1 cellular context compared by ENCODE assay signal in the genomic region with DNA sequence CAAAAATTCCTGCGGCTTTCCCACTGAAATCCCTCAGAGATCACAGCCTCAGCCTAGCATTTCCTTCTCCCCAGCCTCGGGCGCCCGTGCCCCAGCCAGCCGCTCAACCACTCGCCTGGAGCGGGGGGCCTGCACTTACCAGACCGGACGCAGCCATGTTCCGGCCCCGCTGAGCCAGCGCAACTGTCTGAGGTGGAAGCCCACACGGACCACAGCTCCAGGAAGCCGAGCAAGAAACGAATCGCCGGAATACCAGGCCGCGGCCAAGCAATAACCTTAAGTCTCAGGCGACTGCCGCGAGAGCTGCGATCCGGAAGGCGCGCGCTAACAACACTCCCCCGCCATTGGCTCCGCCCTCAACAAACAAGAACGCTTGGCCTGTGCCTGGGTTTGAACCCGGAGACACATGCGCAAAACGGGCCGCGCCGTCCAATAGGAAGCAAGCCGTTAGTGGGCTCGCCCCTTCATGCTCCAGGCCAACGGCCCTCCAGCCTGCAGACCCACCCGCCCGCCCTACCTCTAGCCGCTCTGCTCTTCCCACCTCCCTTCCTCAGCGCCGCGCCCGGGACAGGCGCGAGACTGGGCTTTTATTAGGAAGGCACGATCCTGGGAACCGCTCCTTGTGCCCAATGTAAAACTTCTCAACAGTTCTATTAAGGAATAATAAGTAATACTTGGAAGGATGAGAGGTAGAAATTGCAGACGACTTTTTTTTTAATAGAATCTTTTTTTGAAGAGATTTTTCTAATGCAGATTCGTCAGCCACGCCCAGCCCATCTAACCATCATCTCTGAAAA.
TF ChIP-seq lines count a peak whose summit lies in the region.

A gene with protein sequence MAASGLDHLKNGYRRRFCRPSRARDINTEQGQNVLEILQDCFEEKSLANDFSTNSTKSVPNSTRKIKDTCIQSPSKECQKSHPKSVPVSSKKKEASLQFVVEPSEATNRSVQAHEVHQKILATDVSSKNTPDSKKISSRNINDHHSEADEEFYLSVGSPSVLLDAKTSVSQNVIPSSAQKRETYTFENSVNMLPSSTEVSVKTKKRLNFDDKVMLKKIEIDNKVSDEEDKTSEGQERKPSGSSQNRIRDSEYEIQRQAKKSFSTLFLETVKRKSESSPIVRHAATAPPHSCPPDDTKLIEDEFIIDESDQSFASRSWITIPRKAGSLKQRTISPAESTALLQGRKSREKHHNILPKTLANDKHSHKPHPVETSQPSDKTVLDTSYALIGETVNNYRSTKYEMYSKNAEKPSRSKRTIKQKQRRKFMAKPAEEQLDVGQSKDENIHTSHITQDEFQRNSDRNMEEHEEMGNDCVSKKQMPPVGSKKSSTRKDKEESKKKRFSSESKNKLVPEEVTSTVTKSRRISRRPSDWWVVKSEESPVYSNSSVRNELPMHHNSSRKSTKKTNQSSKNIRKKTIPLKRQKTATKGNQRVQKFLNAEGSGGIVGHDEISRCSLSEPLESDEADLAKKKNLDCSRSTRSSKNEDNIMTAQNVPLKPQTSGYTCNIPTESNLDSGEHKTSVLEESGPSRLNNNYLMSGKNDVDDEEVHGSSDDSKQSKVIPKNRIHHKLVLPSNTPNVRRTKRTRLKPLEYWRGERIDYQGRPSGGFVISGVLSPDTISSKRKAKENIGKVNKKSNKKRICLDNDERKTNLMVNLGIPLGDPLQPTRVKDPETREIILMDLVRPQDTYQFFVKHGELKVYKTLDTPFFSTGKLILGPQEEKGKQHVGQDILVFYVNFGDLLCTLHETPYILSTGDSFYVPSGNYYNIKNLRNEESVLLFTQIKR (minus strand): TSS at position 305 of the 797 bp plus-strand sequence. CDS start 148 bp downstream, at position 157.

TF ChIP-seq in K562, 482 proteins besides CTCF, POLR2A, EP300 and RAD21 (continued from another document and continues in another):
- TF ChIP-seq, protein P1, sequence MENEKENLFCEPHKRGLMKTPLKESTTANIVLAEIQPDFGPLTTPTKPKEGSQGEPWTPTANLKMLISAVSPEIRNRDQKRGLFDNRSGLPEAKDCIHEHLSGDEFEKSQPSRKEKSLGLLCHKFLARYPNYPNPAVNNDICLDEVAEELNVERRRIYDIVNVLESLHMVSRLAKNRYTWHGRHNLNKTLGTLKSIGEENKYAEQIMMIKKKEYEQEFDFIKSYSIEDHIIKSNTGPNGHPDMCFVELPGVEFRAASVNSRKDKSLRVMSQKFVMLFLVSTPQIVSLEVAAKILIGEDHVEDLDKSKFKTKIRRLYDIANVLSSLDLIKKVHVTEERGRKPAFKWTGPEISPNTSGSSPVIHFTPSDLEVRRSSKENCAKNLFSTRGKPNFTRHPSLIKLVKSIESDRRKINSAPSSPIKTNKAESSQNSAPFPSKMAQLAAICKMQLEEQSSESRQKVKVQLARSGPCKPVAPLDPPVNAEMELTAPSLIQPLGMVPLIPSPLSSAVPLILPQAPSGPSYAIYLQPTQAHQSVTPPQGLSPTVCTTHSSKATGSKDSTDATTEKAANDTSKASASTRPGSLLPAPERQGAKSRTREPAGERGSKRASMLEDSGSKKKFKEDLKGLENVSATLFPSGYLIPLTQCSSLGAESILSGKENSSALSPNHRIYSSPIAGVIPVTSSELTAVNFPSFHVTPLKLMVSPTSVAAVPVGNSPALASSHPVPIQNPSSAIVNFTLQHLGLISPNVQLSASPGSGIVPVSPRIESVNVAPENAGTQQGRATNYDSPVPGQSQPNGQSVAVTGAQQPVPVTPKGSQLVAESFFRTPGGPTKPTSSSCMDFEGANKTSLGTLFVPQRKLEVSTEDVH (IDR thresholded peaks at IDR 0.05; ENCODE audit: low read depth, partially characterized antibody) = peak; percentile 41
- TF ChIP-seq TRIM28 (IDR thresholded peaks at IDR 0.05) (no peak), CCAR2 (IDR thresholded peaks at IDR 0.05; ENCODE audit: low read depth, low read length) (no peak), PRDM10 (IDR thresholded peaks at IDR 0.05; ENCODE audit: partially characterized antibody) (peak; percentile 69), HDAC1 (IDR thresholded peaks at IDR 0.05) (peak in 1 of 2 experiments; percentile 49; a peak in 2 of 4 replicates), FOXP1 (CRISPR knock-in tag; IDR thresholded peaks at IDR 0.05) (peak; percentile 66; the same call in 1 of the 2 replicates), BHLHE40 (IDR thresholded peaks at IDR 0.05; ENCODE audit: low read length) (peak; percentile 56), HNRNPLL (IDR thresholded peaks at IDR 0.05; ENCODE audit: low read depth, low read length, poor library complexity, severe bottlenecking) (peak; percentile 81), NFYB (IDR thresholded peaks at IDR 0.05; ENCODE audit: extremely low read depth, insufficient read length) (peak; percentile 67), TGIF2 (CRISPR knock-in tag; IDR thresholded peaks at IDR 0.05) (0 out of 2 replicates have a peak, but pooled peaks have one; percentile 55), ZC3H8 (IDR thresholded peaks at IDR 0.05) (0 out of 2 replicates have a peak, but pooled peaks have one; percentile 50), SIN3A (IDR thresholded peaks at IDR 0.05; ENCODE audit: borderline replicate concordance in 2 of 2, control insufficient read depth in 1 of 2, low read depth in 2 of 2, low read length in 2 of 2) (peak in 1 of 2 experiments; percentile 74; a peak in 2 of 4 replicates), RREB1 (CRISPR knock-in tag; IDR thresholded peaks at IDR 0.05) (peak; percentile 74; the same call in 1 of the 2 replicates), ZBTB7A (IDR thresholded peaks at IDR 0.05; ENCODE audit: borderline replicate concordance, control insufficient read depth, low read depth, low read length) (peak; percentile 90), HLTF (IDR thresholded peaks at IDR 0.05) (0 out of 2 replicates have a peak, but pooled peaks have one; percentile 42), C11orf30 (IDR thresholded peaks at IDR 0.05; ENCODE audit: low read depth) (peak; percentile 39), CREM (IDR thresholded peaks at IDR 0.05; ENCODE audit: low read depth) (peak; percentile 25; the same call in 1 of the 2 replicates), RNF2 (IDR thresholded peaks at IDR 0.05) (peak; percentile 19; the same call in 1 of the 2 replicates), ZZZ3 (IDR thresholded peaks at IDR 0.05) (0 out of 2 replicates have a peak, but pooled peaks have one; percentile 63), COPS2 (conservative IDR thresholded peaks at IDR 0.05) (no peak), NEUROD1 (IDR thresholded peaks at IDR 0.05; ENCODE audit: borderline replicate concordance, low read depth, low read length, partially characterized antibody) (peak; percentile 72), ZNF174 (CRISPR knock-in tag; IDR thresholded peaks at IDR 0.05) (no peak), POLR2AphosphoS5 (IDR thresholded peaks at IDR 0.05; ENCODE audit: control insufficient read depth, insufficient read depth, low read depth, low read length) (peak; percentile 96), ZNF512 (tag; IDR thresholded peaks at IDR 0.05) (no peak), MEIS2 (IDR thresholded peaks at IDR 0.05; ENCODE audit: partially characterized antibody) (peak; percentile 37), ARHGAP35 (IDR thresholded peaks at IDR 0.05; ENCODE audit: partially characterized antibody) (peak; percentile 69)
- TF ChIP-seq, protein P2, sequence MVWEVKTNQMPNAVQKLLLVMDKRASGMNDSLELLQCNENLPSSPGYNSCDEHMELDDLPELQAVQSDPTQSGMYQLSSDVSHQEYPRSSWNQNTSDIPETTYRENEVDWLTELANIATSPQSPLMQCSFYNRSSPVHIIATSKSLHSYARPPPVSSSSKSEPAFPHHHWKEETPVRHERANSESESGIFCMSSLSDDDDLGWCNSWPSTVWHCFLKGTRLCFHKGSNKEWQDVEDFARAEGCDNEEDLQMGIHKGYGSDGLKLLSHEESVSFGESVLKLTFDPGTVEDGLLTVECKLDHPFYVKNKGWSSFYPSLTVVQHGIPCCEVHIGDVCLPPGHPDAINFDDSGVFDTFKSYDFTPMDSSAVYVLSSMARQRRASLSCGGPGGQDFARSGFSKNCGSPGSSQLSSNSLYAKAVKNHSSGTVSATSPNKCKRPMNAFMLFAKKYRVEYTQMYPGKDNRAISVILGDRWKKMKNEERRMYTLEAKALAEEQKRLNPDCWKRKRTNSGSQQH (CRISPR knock-in tag; IDR thresholded peaks at IDR 0.05) = 0 out of 2 replicates have a peak, but pooled peaks have one; percentile 39
